Comparison of ENCODE assay signal across 25 cellular contexts in the genomic region with DNA sequence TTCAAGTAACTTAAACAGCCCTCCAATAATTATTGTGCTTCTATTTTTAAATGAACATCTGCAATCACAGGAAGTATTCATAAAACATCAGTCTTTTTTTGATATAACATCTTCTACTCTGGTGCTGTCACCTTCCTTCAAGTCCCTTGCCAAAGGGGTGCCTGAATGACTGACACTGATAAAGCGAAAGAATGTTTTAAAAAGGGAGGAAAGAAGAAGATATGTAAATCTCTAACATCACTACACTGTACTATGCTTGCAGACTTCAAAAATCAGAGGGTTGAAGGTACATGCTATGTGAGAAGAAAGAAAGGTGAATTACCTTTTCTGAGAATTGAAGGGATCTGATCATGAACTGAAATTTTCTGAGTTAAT.
DNase-seq lines count a peak whose midpoint lies in the region; ATAC-seq, FAIRE-seq and TF ChIP-seq lines count a peak whose summit lies in the region.
"Had no signal": no experiment of that assay in that cellular context is flagged by ENCODE, and none has a peak within 500 bp of the region (broad histone marks: within the 10 kb centered on the region; RNA-seq: fewer than 3 reads in every experiment).

No MANE protein-coding gene starts in this region.

- H3K79me2 ChIP-seq in H9 (ENCODE audit: insufficient read depth, low read length): no peaks in the 10 kb centered on the region
- no peaks in the 10 kb centered on the region for H3K79me2 ChIP-seq in H1 (ENCODE audit: control insufficient read depth in 1 of 2, insufficient read depth in 2 of 2, low read length in 2 of 2)
- H3K79me2 ChIP-seq in neural cell (replicated peaks; ENCODE audit: insufficient read depth, low read length): no peaks in the 10 kb centered on the region

- no peak overlapping the region for H2BK5ac ChIP-seq in H9 (ENCODE audit: insufficient read length, low read length)
- no peak overlapping the region for H2BK5ac ChIP-seq in H1 (ENCODE audit: low read depth, low read length)

- TF ChIP-seq POLR2A in H1 (IDR thresholded peaks at IDR 0.05; ENCODE audit: control extremely low read depth in 1 of 2, low read depth in 2 of 2, low read length in 2 of 2): no peak

- WGBS in H9 (ENCODE audit: extremely low coverage, insufficient read length, low lambda C conversion rate): no CpG with 5 or more reads among the region's 1 CpG
- WGBS in HUES64: no CpG with 5 or more reads among the region's 1 CpG
- 52% methylated on average over 1 of the region's 1 CpG; no CpG with 5 or more reads in 1 of the 2 experiments for WGBS in H1 (ENCODE audit: extremely low coverage in 1 of 2, insufficient coverage in 1 of 2, insufficient read length in 1 of 2, insufficient replicate concordance in 2 of 2, low coverage in 1 of 2, low lambda C conversion rate in 2 of 2, missing lambda C conversion rate in 1 of 2), 2 experiments
- WGBS in heart right ventricle, 2 donors: 79% methylated on average over 1 of the region's 1 CpG

- no peak overlapping the region for H3K14ac ChIP-seq in H9 (ENCODE audit: insufficient read depth, low read length)
- H3K14ac ChIP-seq in H1 (ENCODE audit: insufficient read length): no peak overlapping the region

- H3T11ph ChIP-seq in H9 (ENCODE audit: low read length): no peak overlapping the region

- no peak for ATAC-seq in heart right ventricle
- ATAC-seq in stimulated activated naive CD8-positive, alpha-beta T cell treated with anti-CD3 and anti-CD28 coated beads, Interleukin-15, Interleukin-2, amounts not matched to agents 100 U/mL and 50 U/mL, for 24 hours: no peak
- ATAC-seq: A549, HCT116 had no signal

- H3K36me3 ChIP-seq in HUES64 (ENCODE audit: insufficient read depth, low read length): no peaks in the 10 kb centered on the region
- H3K36me3 ChIP-seq in H1 (ENCODE audit: control insufficient read depth in 2 of 4, insufficient read depth in 4 of 4, low read length in 3 of 4): peaks cover 0 to 3% (median 0%) of the 10 kb centered on the region in 4 experiments; a peak in 1 of 8 replicates
- H3K36me3 ChIP-seq in neural cell (ENCODE audit: insufficient read depth, low read length): no peaks in the 10 kb centered on the region
- H3K36me3 ChIP-seq in heart right ventricle: no peaks in the 10 kb centered on the region
- H3K36me3 ChIP-seq in Caco-2 (ENCODE audit: control insufficient read depth, insufficient read depth, low read length): no peaks in the 10 kb centered on the region
- H3K36me3 ChIP-seq: BE2C; BLaER1 treated with 17β-estradiol and CSF1 and Interleukin-3, amounts not matched to agents 10 nM and 100 nM had no signal

- no peak overlapping the region for H3K4me2 ChIP-seq in H9 (ENCODE audit: insufficient read depth, insufficient read length, low read length)
- no peak overlapping the region for H3K4me2 ChIP-seq in H1 (ENCODE audit: insufficient read depth in 1 of 2, low read depth in 2 of 2, low read length in 2 of 2)
- H3K4me2 ChIP-seq in neural cell (ENCODE audit: low read length): no peak overlapping the region
- H3K4me2 ChIP-seq: A549; BLaER1 treated with 17β-estradiol and CSF1 and Interleukin-3, amounts not matched to agents 10 nM and 100 nM had no signal

- H3K36me3 Mint-ChIP-seq in H9 (ENCODE audit: insufficient read depth in 1 of 3, low read depth in 3 of 3): peaks cover 20 to 50% (median 23%) of the 10 kb centered on the region in 3 experiments
- H3K36me3 Mint-ChIP-seq in Caco-2 (ENCODE audit: insufficient read depth, unreplicated experiment): no peaks in the 10 kb centered on the region
- H3K36me3 Mint-ChIP-seq: CD14-positive monocyte; CD8-positive, alpha-beta memory T cell had no signal

- H3K4ac ChIP-seq in H9 (ENCODE audit: low read depth, low read length): no peak overlapping the region
- no peak overlapping the region for H3K4ac ChIP-seq in H1 (replicated peaks; ENCODE audit: insufficient read length, low read depth, low read length)

- H3K27me3 Mint-ChIP-seq in H9 (ENCODE audit: low read depth): peaks cover under 1% of the 10 kb centered on the region
- H3K27me3 Mint-ChIP-seq in Caco-2 (ENCODE audit: insufficient read depth, unreplicated experiment): no peaks in the 10 kb centered on the region

- H2BK120ac ChIP-seq in H9 (ENCODE audit: low read depth, low read length, poor library complexity, severe bottlenecking) (no peak overlapping the region), H1 (replicated peaks; ENCODE audit: low read depth, low read length) (no peak overlapping the region)

- no peak overlapping the region for H2BK20ac ChIP-seq in H9 (ENCODE audit: low read depth, low read length, poor library complexity, severe bottlenecking)
- no peak overlapping the region for H2BK20ac ChIP-seq in H1 (ENCODE audit: low read length)

- H4K8ac ChIP-seq in H9 (replicated peaks; ENCODE audit: insufficient read length, low read depth, low read length) (no peak overlapping the region), H1 (ENCODE audit: extremely low read depth, insufficient read depth, low read length) (no peak overlapping the region)

- H2BK15ac ChIP-seq in H9 (ENCODE audit: low read depth, low read length) (no peak overlapping the region), H1 (ENCODE audit: low read length) (no peak overlapping the region)

- no peaks in the 10 kb centered on the region for H3F3A ChIP-seq in neural cell (ENCODE audit: insufficient read depth, low read length, poor library complexity, severe bottlenecking)

- H3K9ac ChIP-seq in H9 (ENCODE audit: extremely low read depth, insufficient read length, low read length): no peak overlapping the region
- no peak overlapping the region for H3K9ac ChIP-seq in HUES64 (ENCODE audit: low read depth, low read length)
- H3K9ac ChIP-seq in H1 (replicated peaks in 1 of 4; ENCODE audit: extremely low read depth in 1 of 4, low read depth in 3 of 4, low read length in 3 of 4): no peak overlapping the region
- peak overlapping the region; percentile 21 for H3K9ac ChIP-seq in neural cell (ENCODE audit: low read length)
- H3K9ac ChIP-seq: BLaER1 treated with 17β-estradiol and CSF1 and Interleukin-3, amounts not matched to agents 10 nM and 100 nM had no signal

- H4K91ac ChIP-seq in H9 (ENCODE audit: insufficient read length, low read depth, low read length) (no peak overlapping the region), H1 (replicated peaks; ENCODE audit: insufficient read length, low read length) (no peak overlapping the region)

- H3K23ac ChIP-seq in H9 (ENCODE audit: insufficient read length, low read depth, low read length) (no peak overlapping the region), H1 (ENCODE audit: insufficient read length) (no peak overlapping the region)

- H3K27ac ChIP-seq in H9 (ENCODE audit: insufficient read length, low read depth, low read length): no peak overlapping the region
- H3K27ac ChIP-seq in HUES64 (ENCODE audit: low read depth, low read length): peak overlapping the region; percentile 51; the same call in 1 of the 2 replicates
- H3K27ac ChIP-seq in H1 (ENCODE audit: low read depth, low read length): no peak overlapping the region
- peak overlapping the region; percentile 81 for H3K27ac ChIP-seq in neural cell (ENCODE audit: low read length)
- no peak overlapping the region for H3K27ac ChIP-seq in heart right ventricle
- H3K27ac ChIP-seq: A549; BLaER1 treated with 17β-estradiol and CSF1 and Interleukin-3, amounts not matched to agents 10 nM and 100 nM had no signal

- H3K27ac Mint-ChIP-seq in H9 (peak overlapping the region in 2 of 3 experiments; percentile 91 to 92; a peak in 5 of 7 replicates), Caco-2 (ENCODE audit: unreplicated experiment) (no peak overlapping the region)
- H3K27ac Mint-ChIP-seq: CD14-positive monocyte; CD4-positive, alpha-beta T cell; CD8-positive, alpha-beta memory T cell had no signal

- no peaks in the 10 kb centered on the region for H3K27me3 ChIP-seq in H9 (ENCODE audit: insufficient read depth, low read length)
- no peaks in the 10 kb centered on the region for H3K27me3 ChIP-seq in HUES64 (ENCODE audit: insufficient read depth, low read length)
- peaks cover 0 to 1% (median 0%) of the 10 kb centered on the region in 4 experiments; a peak in 1 of 7 replicates for H3K27me3 ChIP-seq in H1 (replicated peaks in 1 of 4; ENCODE audit: control insufficient read depth in 3 of 4, extremely low read depth in 1 of 4, insufficient read depth in 3 of 4, low read length in 3 of 4)
- H3K27me3 ChIP-seq in neural cell (ENCODE audit: insufficient read depth, low read depth, low read length): no peaks in the 10 kb centered on the region
- H3K27me3 ChIP-seq in heart right ventricle: no peaks in the 10 kb centered on the region
- H3K27me3 ChIP-seq in Caco-2 (replicated peaks; ENCODE audit: control insufficient read depth, insufficient read depth, low read length): no peaks in the 10 kb centered on the region
- H3K27me3 ChIP-seq: BE2C; BLaER1 treated with 17β-estradiol and CSF1 and Interleukin-3, amounts not matched to agents 10 nM and 100 nM had no signal

- H2BK12ac ChIP-seq in H9 (ENCODE audit: insufficient read length, low read depth, low read length) (no peak overlapping the region), H1 (ENCODE audit: low read depth, low read length) (no peak overlapping the region)

- no peak overlapping the region for H3K4me3 ChIP-seq in HUES64 (ENCODE audit: low read length)
- no peak overlapping the region for H3K4me3 ChIP-seq in H1 (ENCODE audit: extremely low read depth in 1 of 4, insufficient read depth in 2 of 4, low read depth in 3 of 4, low read length in 4 of 4)
- peak overlapping the region; percentile 3 for H3K4me3 ChIP-seq in neural cell (ENCODE audit: low read length)
- no peak overlapping the region for H3K4me3 ChIP-seq in heart right ventricle
- H3K4me3 ChIP-seq in Caco-2 (ENCODE audit: low read depth, low read length): no peak overlapping the region
- H3K4me3 ChIP-seq: A549; BLaER1 treated with 17β-estradiol and CSF1 and Interleukin-3, amounts not matched to agents 10 nM and 100 nM had no signal

- H4K20me1 ChIP-seq in H9 (ENCODE audit: control insufficient read depth, insufficient read depth, insufficient read length) (no peaks in the 10 kb centered on the region), H1 (replicated peaks in 1 of 2; ENCODE audit: control insufficient read depth in 1 of 2, insufficient read depth in 2 of 2, low read length in 2 of 2) (no peaks in the 10 kb centered on the region), neural cell (ENCODE audit: insufficient read depth) (no peaks in the 10 kb centered on the region)
- H4K20me1 ChIP-seq: BLaER1 treated with 17β-estradiol and CSF1 and Interleukin-3, amounts not matched to agents 10 nM and 100 nM had no signal

- H3K9me3 ChIP-seq in H9 (ENCODE audit: control insufficient read depth, low read depth, low read length): no peaks in the 10 kb centered on the region
- peaks cover 16% of the 10 kb centered on the region for H3K9me3 ChIP-seq in HUES64 (ENCODE audit: insufficient read depth, low read depth, low read length)
- H3K9me3 ChIP-seq in H1 (ENCODE audit: insufficient read depth in 2 of 2, low read depth in 1 of 2, low read length in 1 of 2): 0 out of 4 replicates have a peak, but pooled peaks cover 0 to 2% of the 10 kb centered on the region in 2 experiments
- H3K9me3 ChIP-seq in neural cell (ENCODE audit: low read length): no peaks in the 10 kb centered on the region
- peaks cover 0 to 9% (median 0%) of the 10 kb centered on the region in 11 donors for H3K9me3 ChIP-seq in heart right ventricle
- no peaks in the 10 kb centered on the region; the same call in 1 of the 2 replicates for H3K9me3 ChIP-seq in Caco-2
- H3K9me3 ChIP-seq: A549, BE2C had no signal

- BruUV-seq in Caco-2 (replicated peaks; lab: Mats Ljungman, UMichigan): no TSS peak

- H3K9me3 Mint-ChIP-seq in H9: peaks cover 21 to 22% of the 10 kb centered on the region in 2 experiments
- peaks cover 7% of the 10 kb centered on the region for H3K9me3 Mint-ChIP-seq in Caco-2 (ENCODE audit: unreplicated experiment)
- H3K9me3 Mint-ChIP-seq: CD4-positive, alpha-beta T cell; CD8-positive, alpha-beta memory T cell had no signal

- CTCF ChIA-PET in H1 (lab: Charles Lee; ENCODE audit: partially characterized antibody): no interaction called here
- CTCF ChIA-PET in Caco-2 (lab: Charles Lee): no interaction called here

- FAIRE-seq in H1 (lab: Jason Lieb, UNC): no peak
- FAIRE-seq: A549, GM12892, GM19239 had no signal

- H3K18ac ChIP-seq in H9 (ENCODE audit: insufficient read length, low read depth, low read length) (no peak overlapping the region), H1 (ENCODE audit: extremely low read depth, low read length) (no peak overlapping the region)

- POLR2A ChIA-PET in H1 (lab: Charles Lee; ENCODE audit: partially characterized antibody) (no interaction called here), Caco-2 (lab: Charles Lee) (no interaction called here)

- H3K4me1 ChIP-seq in H9 (ENCODE audit: insufficient read depth, low read length) (peaks cover 3% of the 10 kb centered on the region; the same call in 1 of the 2 replicates), HUES64 (ENCODE audit: insufficient read depth, low read length) (peaks cover 16% of the 10 kb centered on the region), H1 (replicated peaks in 1 of 4; ENCODE audit: control insufficient read depth in 3 of 4, insufficient read depth in 4 of 4, low read length in 3 of 4) (peaks cover 0 to 11% (median 3%) of the 10 kb centered on the region in 4 experiments; a peak in 1 of 7 replicates), heart right ventricle (no peaks in the 10 kb centered on the region), Caco-2 (no peaks in the 10 kb centered on the region)
- H3K4me1 ChIP-seq: A549; BE2C; BLaER1 treated with 17β-estradiol and CSF1 and Interleukin-3, amounts not matched to agents 10 nM and 100 nM had no signal

- intact Hi-C loops in heart right ventricle (cut with DNase I): no loop called here
- intact Hi-C loops in Caco-2 (cut with micrococcal nuclease; ENCODE audit: unreplicated experiment): no loop called here

- no peak for TF ChIP-seq EP300 in H1 (IDR thresholded peaks at IDR 0.05; ENCODE audit: borderline replicate concordance in 1 of 2, low read depth in 2 of 2, low read length in 2 of 2)
- TF ChIP-seq EP300 in neural cell (conservative IDR thresholded peaks at IDR 0.05; ENCODE audit: poor library complexity, severe bottlenecking): peak; percentile 88

- no peak for DNase-seq in H9
- DNase-seq in H1 (ENCODE audit: low read depth in 1 of 2, low spot score in 2 of 2): no peak
- no peak for DNase-seq in GM20000 (ENCODE audit: low spot score)
- DNase-seq in heart right ventricle: no peak
- no peak for DNase-seq in stimulated activated naive CD8-positive, alpha-beta T cell treated with anti-CD3 and anti-CD28 coated beads, Interleukin-15, Interleukin-2, amounts not matched to agents 100 U/mL and 50 U/mL, for 24 hours
- no peak for DNase-seq in Caco-2
- DNase-seq: 8988T; ACHN; AML-193; BE2C; Calu3; CD4-positive, alpha-beta T cell; CD8-positive, alpha-beta memory T cell; DMS53; DMS79 treated with DMSO at 0.1 percent for 48 hours; GOT3; H7 had no signal

- H4K5ac ChIP-seq in H9 (ENCODE audit: insufficient read length, low read depth, low read length) (no peak overlapping the region), H1 (ENCODE audit: insufficient read length, low read depth, low read length) (peak overlapping the region; percentile 44)

- TF ChIP-seq CTCF in H9 (conservative IDR thresholded peaks at IDR 0.05) (no peak), H1 (IDR thresholded peaks at IDR 0.05; ENCODE audit: control extremely low read depth in 1 of 3, insufficient read depth in 1 of 3, low read depth in 1 of 3, low read length in 3 of 3) (no peak), neural cell (IDR thresholded peaks at IDR 0.05; ENCODE audit: poor library complexity, severe bottlenecking) (no peak), GM20000 (IDR thresholded peaks at IDR 0.05; ENCODE audit: extremely low read depth, missing control alignments) (no peak), heart right ventricle (IDR thresholded peaks at IDR 0.05) (no peak), Caco-2 (IDR thresholded peaks at IDR 0.05; ENCODE audit: insufficient read depth in 1 of 2, low read depth in 1 of 2, low read length in 1 of 2, severe bottlenecking in 1 of 2, unreplicated experiment in 1 of 2) (no peak)

- H3K23me2 ChIP-seq in H9 (ENCODE audit: insufficient read length, low read depth, low read length, poor library complexity, severe bottlenecking): no peaks in the 10 kb centered on the region
- no peaks in the 10 kb centered on the region for H3K23me2 ChIP-seq in H1 (ENCODE audit: low read depth, low read length)

- H3K4me3 Mint-ChIP-seq in H9 (no peak overlapping the region), Caco-2 (ENCODE audit: unreplicated experiment) (no peak overlapping the region)
- H3K4me3 Mint-ChIP-seq: CD14-positive monocyte; CD4-positive, alpha-beta T cell; CD8-positive, alpha-beta memory T cell had no signal

- no peaks in the 10 kb centered on the region for H3K9me2 ChIP-seq in neural cell (ENCODE audit: insufficient read depth, low read length)

- peaks cover 26 to 34% of the 10 kb centered on the region in 2 experiments for H3K4me1 Mint-ChIP-seq in H9
- H3K4me1 Mint-ChIP-seq in Caco-2 (ENCODE audit: low read depth, unreplicated experiment): no peaks in the 10 kb centered on the region
- H3K4me1 Mint-ChIP-seq: CD14-positive monocyte; CD8-positive, alpha-beta memory T cell had no signal

- H3K79me1 ChIP-seq in H9 (ENCODE audit: insufficient read depth, low read depth, low read length, poor library complexity, severe bottlenecking): no peaks in the 10 kb centered on the region
- H3K79me1 ChIP-seq in H1 (ENCODE audit: low read depth, low read length): no peaks in the 10 kb centered on the region

- H2AFZ ChIP-seq in H9 (ENCODE audit: low read length): no peak overlapping the region
- H2AFZ ChIP-seq in H1 (ENCODE audit: low read length): no peak overlapping the region
- no peak overlapping the region for H2AFZ ChIP-seq in neural cell (ENCODE audit: low read depth, low read length)

- H2AK5ac ChIP-seq in H9 (ENCODE audit: insufficient read length, low read length) (no peak overlapping the region), H1 (ENCODE audit: low read depth, low read length) (no peak overlapping the region)

- H3K56ac ChIP-seq in H9 (ENCODE audit: insufficient read length, low read depth, low read length) (no peak overlapping the region), H1 (replicated peaks; ENCODE audit: insufficient read length, low read depth, low read length) (no peak overlapping the region)

- TF ChIP-seq RAD21 in H1 (IDR thresholded peaks at IDR 0.05 in 1 of 2, conservative IDR thresholded peaks at IDR 0.05 in 1 of 2; ENCODE audit: low read depth in 2 of 2, low read length in 2 of 2) (no peak), neural cell (conservative IDR thresholded peaks at IDR 0.05) (no peak)

Comparison
In these comparisons a context has a peak if more than half of its experiments do, and no peak if none do; other contexts are left out.
1. H3K27ac ChIP-seq: peak in HUES64 (single experiment) and neural cell (single experiment); none in H9 (single experiment), H1 (single experiment) and heart right ventricle (0 of 10).